8 cellular contexts compared by ENCODE assay signal in genomic region chr6:31702421-31702818, GRCh38. TPM values are rescaled to one million over a fixed set of nuclear protein-coding genes. Genes with fewer than 3 reads are reported as not detected.
DNase-seq lines count a peak whose midpoint lies in the region; ATAC-seq and TF ChIP-seq lines count a peak whose summit lies in the region.

No MANE protein-coding gene starts in this region.

- peaks cover 23% of the 10 kb centered on the region for H3K4me1 ChIP-seq in body of pancreas
- peaks cover 11 to 44% (median 26%) of the 10 kb centered on the region in 4 donors for H3K4me1 ChIP-seq in stomach

- H3K36me3 Mint-ChIP-seq in CD4-positive, alpha-beta T cell (ENCODE audit: low read depth) = peaks cover 39% of the 10 kb centered on the region

- no peak for TF ChIP-seq POLR2A in body of pancreas (IDR thresholded peaks at IDR 0.05)
- no peak for TF ChIP-seq POLR2A in stomach (IDR thresholded peaks at IDR 0.05)

- ATAC-seq in CD4-positive, alpha-beta T cell (ENCODE audit: poor library complexity) = peak; percentile 7
- ATAC-seq in body of pancreas = no peak
- ATAC-seq in left lobe of liver = peak; percentile 7

- POLR2A ChIA-PET in CD4-positive, alpha-beta T cell (lab: Charles Lee) = interaction anchor here (0.6 to 2.6 kb wide), 20 partner anchors 9 to 1160 kb away, joined by 3 to 22 read pairs (median 8); partner anchors contain the start of genes BAG6, CSNK2B, DDAH2 and DDX39B

- no peak for TF ChIP-seq CTCF in CD4-positive, alpha-beta T cell (IDR thresholded peaks at IDR 0.05)
- no peak for TF ChIP-seq CTCF in LNCaP clone FGC (IDR thresholded peaks at IDR 0.05; ENCODE audit: control insufficient read depth, extremely low read depth, insufficient read depth)
- TF ChIP-seq CTCF in body of pancreas (IDR thresholded peaks at IDR 0.05) = no peak
- TF ChIP-seq CTCF in stomach (IDR thresholded peaks at IDR 0.05) = no peak

- peaks cover 39% of the 10 kb centered on the region for H3K4me1 Mint-ChIP-seq in CD4-positive, alpha-beta T cell (ENCODE audit: low read depth)

- no peak for DNase-seq in CD4-positive, alpha-beta T cell
- no peak for DNase-seq in LNCaP clone FGC (ENCODE audit: low read depth)
- DNase-seq in body of pancreas = no peak
- no peak for DNase-seq in left lobe of liver (ENCODE audit: low spot score)
- no peak for DNase-seq in stomach
- DNase-seq in dedifferentiated amniotic fluid mesenchymal stem cell (ENCODE audit: extremely low spot score) = no peak
- no peak for DNase-seq in SHP77 (lab: John Stamatoyannopoulos, UW)
- no peak for DNase-seq in SKM-1 treated with dmso at 0.1 percent for 144 hours (lab: John Stamatoyannopoulos, UW; ENCODE audit: unreplicated experiment)

- H3K27ac ChIP-seq in CD4-positive, alpha-beta T cell (ENCODE audit: low read depth, low read length) = peak overlapping the region; percentile 95
- H3K27ac ChIP-seq in body of pancreas = peak overlapping the region in 3 of 4 donors; percentile 90 to 97 (median 95)
- H3K27ac ChIP-seq in stomach = peak overlapping the region; percentile 94 to 99 (median 97)

- no peaks in the 10 kb centered on the region for H3K9me3 ChIP-seq in CD4-positive, alpha-beta T cell (ENCODE audit: control insufficient read depth, low read length)
- no peaks in the 10 kb centered on the region for H3K9me3 ChIP-seq in body of pancreas
- H3K9me3 ChIP-seq in stomach = no peaks in the 10 kb centered on the region

- H3K4me3 ChIP-seq in LNCaP clone FGC (ENCODE audit: low read depth, low read length) (peak overlapping the region; percentile 92), body of pancreas (peak overlapping the region; percentile 40 to 52), stomach (peak overlapping the region; percentile 63 to 83 (median 70))

- peak overlapping the region; percentile 94 for H3K4me3 Mint-ChIP-seq in CD4-positive, alpha-beta T cell

- H3K27me3 ChIP-seq in CD4-positive, alpha-beta T cell (ENCODE audit: control insufficient read depth, insufficient read depth, low read length) = no peaks in the 10 kb centered on the region
- H3K27me3 ChIP-seq in body of pancreas (no peaks in the 10 kb centered on the region), stomach (no peaks in the 10 kb centered on the region)

- no peaks in the 10 kb centered on the region for H3K27me3 Mint-ChIP-seq in CD4-positive, alpha-beta T cell

- intact Hi-C loops in CD4-positive, alpha-beta T cell (cut with DNase I, micrococcal nuclease) = loop anchor here (2.0 to 5.0 kb wide), 3 partner anchors 35 to 38 kb away; partner anchors contain the start of genes CLIC1 (in 1 of the 2) and GPANK1 (in 1 of the 2)
- intact Hi-C loops in body of pancreas (cut with DNase I) (no loop called here), stomach (cut with DNase I; ENCODE audit: low total_unique reads) (no loop called here)

- H3K9me3 Mint-ChIP-seq in CD4-positive, alpha-beta T cell = no peaks in the 10 kb centered on the region

- peak overlapping the region; percentile 94 for H3K27ac Mint-ChIP-seq in CD4-positive, alpha-beta T cell

- CTCF ChIA-PET in CD4-positive, alpha-beta T cell (lab: Charles Lee) = interaction anchor here (1.1 to 1.5 kb wide), 2 partner anchors 21 to 39 kb away, joined by 3 to 10 read pairs; partner anchors contain the start of gene LY6G5C

- H3K36me3 ChIP-seq in body of pancreas (replicated peaks in 1 of 2; ENCODE audit: insufficient read depth in 1 of 2, low read depth in 2 of 2) = no peaks in the 10 kb centered on the region
- H3K36me3 ChIP-seq in stomach = peaks cover 5 to 36% (median 31%) of the 10 kb centered on the region in 4 donors

- TF ChIP-seq EP300 in stomach (IDR thresholded peaks at IDR 0.05) = no peak

- WGBS in body of pancreas, 2 donors = 0 to 1% methylated on average over 8 of the region's 8 CpGs
- WGBS in stomach, 5 donors = 0 to 1% (median 0%) methylated on average over 8 of the region's 8 CpGs

RNA-seq across cellular contexts. Expression of gene ABHD16A, which starts 0.7 kb away (rescaled TPM):
- total RNA-seq in CD4-positive, alpha-beta T cell = 10 to 100 TPM; 52.3 to 59.3 TPM
- total RNA-seq in body of pancreas = 10 to 100 TPM; 24.7 to 38.1 TPM
- total RNA-seq in left lobe of liver = 35.1 TPM
- total RNA-seq in stomach = 100 to 1,000 TPM in 1 of 5 donors, 10 to 100 TPM in 4; 40.9 to 122 (median 49.0) TPM
- polyA plus RNA-seq in stomach = 10 to 100 TPM; 15.1 to 48.0 (median 20.4) TPM

RNA-seq across cellular contexts. Expression of gene LY6G6F, which starts 4.2 kb away (rescaled TPM):
- not detected for total RNA-seq in CD4-positive, alpha-beta T cell
- not detected for total RNA-seq in body of pancreas
- total RNA-seq in left lobe of liver = not detected
- not detected for total RNA-seq in stomach
- polyA plus RNA-seq in stomach = not detected

RNA-seq across cellular contexts. Expression of gene LY6G6D, which starts 12.7 kb away (rescaled TPM):
- not detected for total RNA-seq in CD4-positive, alpha-beta T cell
- total RNA-seq in body of pancreas (not detected), left lobe of liver (not detected), stomach (not detected)
- not detected for polyA plus RNA-seq in stomach

RNA-seq across cellular contexts. Expression of gene LY6G6C, which starts 19.1 kb away (rescaled TPM):
- not detected for total RNA-seq in CD4-positive, alpha-beta T cell
- total RNA-seq in body of pancreas (not detected), left lobe of liver (not detected), stomach (not detected)
- polyA plus RNA-seq in stomach = under 1 TPM in 1 of 3 donors, not detected in 2; 0.90 TPM

RNA-seq across cellular contexts. Expression of gene MPIG6B, which starts 20.8 kb away (rescaled TPM):
- under 1 TPM; 0.11 to 0.17 TPM for total RNA-seq in CD4-positive, alpha-beta T cell
- total RNA-seq in body of pancreas (not detected), left lobe of liver (0.33 TPM), stomach (not detected)
- under 1 TPM in 1 of 3 donors, not detected in 2; 0.10 TPM for polyA plus RNA-seq in stomach

Comparison
In these comparisons a context has a peak if more than half of its experiments do, and no peak if none do; other contexts are left out.
1. intact Hi-C loops: an anchor here in CD4-positive, alpha-beta T cell (2.0 to 5.0 kb wide); none called in body of pancreas and stomach.